Comparison of ENCODE assay signal across 8 cellular contexts in genomic region chr5:177473461-177473991, GRCh38. TPM values are rescaled to one million over a fixed set of nuclear protein-coding genes. Genes with fewer than 3 reads are reported as not detected.
DNase-seq lines count a peak whose midpoint lies in the region; ATAC-seq and FAIRE-seq lines count a peak whose summit lies in the region.

Gene DBN1 (minus strand): TSS chr5:177473634. CDS start chr5:177473521, 113 bp downstream.

- in situ Hi-C loops in T47D (cut with HindIII; ENCODE audit: low pct_unique_long_range_greater_than_20kb, low sequenced_read_pairs), result no loop called here

- peak within 1 kb of the TSS; percentile 86 for H3K9ac ChIP-seq in skeletal muscle satellite cell (ENCODE audit: low read depth, low read length)

- H3K4me1 Mint-ChIP-seq in CD4-positive, alpha-beta memory T cell, result peaks cover 0 to 25% (median 10%) of the 10 kb centered on the region in 4 donors

- DNase-seq in CD4-positive, alpha-beta memory T cell, result no peak
- DNase-seq in NCI-H748 treated with DMSO at 0.1 percent for 48 hours (lab: John Stamatoyannopoulos, UW) (peak; percentile 23), T47D (ENCODE audit: low read depth in 1 of 2, low spot score in 1 of 2) (peak; percentile 63 to 84), iPS-NIHi11 (ENCODE audit: low spot score) (peak; percentile 96), HTR-8/SVneo (ENCODE audit: insufficient read length, low spot score) (no peak)

- H3K4me3 ChIP-seq in CD4-positive, alpha-beta memory T cell (ENCODE audit: low read length in 2 of 2), result peak within 1 kb of the TSS in 1 of 2 donors; percentile 17
- H3K4me3 ChIP-seq in skeletal muscle satellite cell (ENCODE audit: low read length), result peak within 1 kb of the TSS; percentile 92

- no peaks in the 10 kb centered on the region for H3K9me3 Mint-ChIP-seq in CD4-positive, alpha-beta memory T cell

- POLR2A ChIA-PET in CD4-positive, alpha-beta memory T cell (lab: Charles Lee; ENCODE audit: partially characterized antibody), result interaction anchor here (0.9 to 1.5 kb wide), 2 partner anchors 18 to 41 kb away, joined by 3 to 6 read pairs; no protein-coding TSS in a partner anchor

- intact Hi-C loops in CD4-positive, alpha-beta memory T cell (cut with micrococcal nuclease), result no loop called here

- H3K27ac ChIP-seq in CD4-positive, alpha-beta memory T cell (ENCODE audit: low read depth, low read length), result no peak within 1 kb of the TSS

- H3K4me3 Mint-ChIP-seq in CD4-positive, alpha-beta memory T cell, result peak within 1 kb of the TSS; percentile 67 to 84 (median 78)

- peaks cover 3% of the 10 kb centered on the region for H3K27me3 ChIP-seq in CD4-positive, alpha-beta memory T cell (ENCODE audit: insufficient read depth, low read length)
- H3K27me3 ChIP-seq in skeletal muscle satellite cell (ENCODE audit: control insufficient read depth, insufficient read depth, low read length), result no peaks in the 10 kb centered on the region

- H3K36me3 ChIP-seq in CD4-positive, alpha-beta memory T cell (ENCODE audit: insufficient read depth, low read length), result no peaks in the 10 kb centered on the region
- peaks cover 13% of the 10 kb centered on the region for H3K36me3 ChIP-seq in skeletal muscle satellite cell (ENCODE audit: insufficient read depth, low read length)

- H3K27me3 Mint-ChIP-seq in CD4-positive, alpha-beta memory T cell, result peaks cover 0 to 5% of the 10 kb centered on the region in 2 donors

- ATAC-seq in GM19397 (IDR thresholded peaks at IDR 0.05; ENCODE audit: unreplicated experiment), result peak; percentile 45
- ATAC-seq in HG03159 (IDR thresholded peaks at IDR 0.05; ENCODE audit: unreplicated experiment), result no peak

- FAIRE-seq in HTR-8/SVneo (lab: Jason Lieb, UNC), result no peak

- peaks cover 5% of the 10 kb centered on the region for H3K4me1 ChIP-seq in CD4-positive, alpha-beta memory T cell (ENCODE audit: insufficient read depth, low read length)
- H3K4me1 ChIP-seq in skeletal muscle satellite cell (ENCODE audit: control insufficient read depth, insufficient read depth, low read length), result peaks cover 43% of the 10 kb centered on the region

- H3K9me3 ChIP-seq in CD4-positive, alpha-beta memory T cell (ENCODE audit: control insufficient read depth in 1 of 2, low read length in 2 of 2), result no peaks in the 10 kb centered on the region
- no peaks in the 10 kb centered on the region for H3K9me3 ChIP-seq in skeletal muscle satellite cell (replicated peaks; ENCODE audit: low read length)

- CTCF ChIA-PET in CD4-positive, alpha-beta memory T cell (lab: Charles Lee; ENCODE audit: partially characterized antibody), result interaction anchor here (1.1 to 2.2 kb wide), 3 partner anchors 18 to 83 kb away, joined by 3 to 9 read pairs (median 5); no protein-coding TSS in a partner anchor

- H3K4me2 ChIP-seq in skeletal muscle satellite cell (ENCODE audit: low read length), result peak within 1 kb of the TSS; percentile 98

- H3K36me3 Mint-ChIP-seq in CD4-positive, alpha-beta memory T cell, result no peaks in the 10 kb centered on the region

- peak within 1 kb of the TSS in 3 of 7 donors; percentile 17 to 65 (median 60) for H3K27ac Mint-ChIP-seq in CD4-positive, alpha-beta memory T cell

RNA-seq across cellular contexts. Expression of gene DBN1, which starts in this region (rescaled TPM):
- total RNA-seq in CD4-positive, alpha-beta memory T cell, result 1 to 10 TPM in 1 of 2 experiments, under 1 TPM in 1; 0.99 to 1.2 TPM
- under 1 TPM in 1 of 2 donors, not detected in 1; 0.49 TPM for polyA plus RNA-seq in CD4-positive, alpha-beta memory T cell
- 191 and 225 TPM in 2 replicates for total RNA-seq in skeletal muscle satellite cell (2012; rRNA removed)

Comparison
In these comparisons a context has a peak if more than half of its experiments do, and no peak if none do; other contexts are left out.
1. DNase-seq: peak in NCI-H748 treated with DMSO at 0.1 percent for 48 hours (single experiment), T47D (2 of 2) and iPS-NIHi11 (single experiment); none in CD4-positive, alpha-beta memory T cell (0 of 5) and HTR-8/SVneo (single experiment).